35 cellular contexts compared by ENCODE assay signal in genomic region chr5:132965120-132965519, GRCh38.
"Had no signal": no experiment of that assay in that cellular context is flagged by ENCODE, and none has a peak within 500 bp of the region (broad histone marks: within the 10 kb centered on the region; RNA-seq: fewer than 3 reads in every experiment).

No MANE protein-coding gene starts in this region.

- H3K4me3 ChIP-seq: breast epithelium, esophagus squamous epithelium, hepatocyte, ovary, prostate gland, sigmoid colon, thyroid gland, upper lobe of left lung, vagina had no signal

- H3K36me3 ChIP-seq: breast epithelium, esophagus squamous epithelium, neutrophil, ovary, prostate gland, sigmoid colon, thyroid gland, upper lobe of left lung, vagina had no signal

- H3K27me3 Mint-ChIP-seq: activated CD4-positive, alpha-beta memory T cell treated with anti-CD3 and anti-CD28 coated beads for 36 hours; dendritic cell treated with granulocyte-macrophage colony-stimulating factor and Interleukin-4, amounts not matched to agents 40 ng/mL and 50 ng/mL, for 4 days; naive B cell; stimulated activated memory B cell treated with anti-CD40 and anti-IgM and Interleukin-4, amounts not matched to agents 10 μg/mL and 1 μg/mL and 100 μg/mL, for 72 hours; stimulated activated naive CD8-positive, alpha-beta T cell treated with anti-CD3 and anti-CD28 coated beads, Interleukin-15, amount 100 ng/mL, for 72 hours had no signal

- H3K4me3 Mint-ChIP-seq: activated CD4-positive, alpha-beta memory T cell treated with anti-CD3 and anti-CD28 coated beads for 36 hours had no signal

- H3K36me3 Mint-ChIP-seq: naive B cell; stimulated activated memory B cell treated with anti-CD40 and anti-IgM and Interleukin-4, amounts not matched to agents 10 μg/mL and 1 μg/mL and 100 μg/mL, for 72 hours had no signal

- ATAC-seq: left cardiac atrium; left ventricle myocardium superior; stimulated activated memory B cell treated with anti-CD40 and anti-IgM and Interleukin-4, amounts not matched to agents 10 μg/mL and 1 μg/mL and 100 μg/mL, for 72 hours; stimulated activated naive CD8-positive, alpha-beta T cell treated with anti-CD3 and anti-CD28 coated beads, Interleukin-15, amount 100 ng/mL, for 72 hours had no signal

- H3K9me3 Mint-ChIP-seq: activated CD4-positive, alpha-beta memory T cell treated with anti-CD3 and anti-CD28 coated beads for 36 hours; activated CD4-positive, alpha-beta T cell treated with anti-CD3 and anti-CD28 coated beads, Interleukin-2, amount 10 ng/mL, durations not matched to agents 24 days and 14 days; dendritic cell treated with granulocyte-macrophage colony-stimulating factor and Interleukin-4, amounts not matched to agents 40 ng/mL and 50 ng/mL, for 4 days; naive B cell; stimulated activated memory B cell treated with anti-CD40 and anti-IgM and Interleukin-4, amounts not matched to agents 10 μg/mL and 1 μg/mL and 100 μg/mL, for 72 hours; stimulated activated naive CD8-positive, alpha-beta T cell treated with anti-CD3 and anti-CD28 coated beads, Interleukin-15, amount 100 ng/mL, for 72 hours; T-helper 1 cell treated with Interleukin-12 subunit alpha and Interleukin-12 subunit beta and Interleukin-4 antibody, amounts not matched to agents 30 μg/mL and 1 μg/mL, for 36 hours had no signal

- H3K27ac Mint-ChIP-seq: activated CD4-positive, alpha-beta T cell treated with anti-CD3 and anti-CD28 coated beads, Interleukin-2, amount 10 ng/mL, durations not matched to agents 24 days and 14 days had no signal

- DNase-seq: activated CD4-positive, alpha-beta memory T cell treated with anti-CD3 and anti-CD28 coated beads for 36 hours; activated CD4-positive, alpha-beta T cell treated with anti-CD3 and anti-CD28 coated beads, Interleukin-2, amount 10 ng/mL, durations not matched to agents 24 days and 14 days; activated CD4-positive, CD25-positive, alpha-beta regulatory T cell treated with anti-CD3 and anti-CD28 coated beads, Interleukin-2, amount 50 U/mL, for 72 hours; activated CD8-positive, alpha-beta memory T cell treated with anti-CD3 and anti-CD28 coated beads, Interleukin-2, amount 50 U/mL, for 4 hours; activated gamma-delta T cell treated with Interleukin-2 at 50 U/mL for 16 hours; activated naive CD4-positive, alpha-beta T cell treated with anti-CD3 and anti-CD28 coated beads, Interleukin-2, amount 50 U/mL, for 16 hours; activated T-cell treated with anti-CD3 and anti-CD28 coated beads, Interleukin-2, amount 50 U/mL, for 1 hour; amniotic stem cell; central memory CD4-positive, alpha-beta T cell; esophagus squamous epithelium; foreskin melanocyte; glutamatergic neuron; left cardiac atrium; left ventricle myocardium superior; naive B cell; retina; sigmoid colon; small intestine; stimulated activated CD4-positive, alpha-beta T cell treated with anti-CD3 and anti-CD28 coated beads, Interleukin-1b, Interleukin-23, amount 100 ng/mL, for 48 hours; stimulated activated CD4-positive, alpha-beta T cell treated with anti-CD3 and anti-CD28 coated beads, Interleukin-4, amount 100 ng/mL, for 4 hours; stimulated activated CD8-positive, alpha-beta memory T cell treated with anti-CD3 and anti-CD28 coated beads, Interleukin-4, amount 100 ng/mL, for 48 hours; stimulated activated naive CD8-positive, alpha-beta T cell treated with anti-CD3 and anti-CD28 coated beads, Interleukin-15, amount 100 ng/mL, for 72 hours; SW 1271; T-helper 9 cell; thyroid gland; upper lobe of left lung had no signal

- H3K9me3 ChIP-seq: breast epithelium, esophagus squamous epithelium, neutrophil, ovary, prostate gland, sigmoid colon, thyroid gland, upper lobe of left lung, vagina had no signal

- H3K27me3 ChIP-seq: breast epithelium, esophagus squamous epithelium, hepatocyte, neutrophil, ovary, sigmoid colon, thyroid gland, upper lobe of left lung, vagina had no signal

- H3K27ac ChIP-seq: neutrophil, ovary, prostate gland, thyroid gland, vagina had no signal
